19 cellular contexts compared by ENCODE assay signal in genomic region chr9:2209400-2209799, GRCh38.
DNase-seq lines count a peak whose midpoint lies in the region; ATAC-seq and TF ChIP-seq lines count a peak whose summit lies in the region.
"Had no signal": no experiment of that assay in that cellular context is flagged by ENCODE, and none has a peak within 500 bp of the region (broad histone marks: within the 10 kb centered on the region; RNA-seq: fewer than 3 reads in every experiment).

No MANE protein-coding gene starts in this region.

- DNase-seq in EH (ENCODE audit: low read depth) (peak; percentile 16), SIG-M5 (lab: John Stamatoyannopoulos, UW) (peak; percentile 24), medulla oblongata (ENCODE audit: extremely low spot score) (peak; percentile 54), amniotic stem cell (lab: John Stamatoyannopoulos, UW) (no peak)
- no peak for DNase-seq in activated naive CD4-positive, alpha-beta T cell treated with anti-CD3 and anti-CD28 coated beads for 36 hours
- DNase-seq: activated CD4-positive, CD25-positive, alpha-beta regulatory T cell treated with anti-CD3 and anti-CD28 coated beads, Interleukin-2, amount 50 U/mL, for 72 hours; activated CD8-positive, alpha-beta memory T cell treated with anti-CD3 and anti-CD28 coated beads, Interleukin-2, amount 50 U/mL, for 48 hours; DMS153; heart right ventricle; KBM-7; NCI-H2081; thyroid gland had no signal

- H3K27me3 Mint-ChIP-seq in activated naive CD4-positive, alpha-beta T cell treated with anti-CD3 and anti-CD28 coated beads for 36 hours (ENCODE audit: low read depth): no peaks in the 10 kb centered on the region
- H3K27me3 Mint-ChIP-seq: activated naive CD4-positive, alpha-beta T cell treated with anti-CD3 and anti-CD28 coated beads, Interleukin-2, amount 50 U/mL, for 24 hours; central memory CD8-positive, alpha-beta T cell had no signal

- no peaks in the 10 kb centered on the region for H3K36me3 Mint-ChIP-seq in activated naive CD4-positive, alpha-beta T cell treated with anti-CD3 and anti-CD28 coated beads for 36 hours (ENCODE audit: low read depth)

- CTCF ChIA-PET in HEK293 (lab: Yijun Ruan, JAX): interaction anchor here (1.2 to 1.4 kb wide), 2 partner anchors 19 to 28 kb away, joined by 3 to 6 read pairs; no protein-coding TSS in a partner anchor
- CTCF ChIA-PET in activated naive CD4-positive, alpha-beta T cell treated with anti-CD3 and anti-CD28 coated beads for 36 hours (lab: Charles Lee): no interaction called here

- H3K36me3 ChIP-seq in HEK293 (ENCODE audit: control insufficient read depth in 2 of 2, insufficient read depth in 1 of 2, low read length in 2 of 2): no peaks in the 10 kb centered on the region
- H3K36me3 ChIP-seq: heart right ventricle, prostate gland, thyroid gland had no signal

- H3K4me1 ChIP-seq in HEK293 (ENCODE audit: control insufficient read depth, insufficient read depth, low read length): 0 out of 2 replicates have a peak, but pooled peaks cover 2% of the 10 kb centered on the region
- H3K4me1 ChIP-seq: prostate gland, thyroid gland had no signal

- no peak overlapping the region for H3K27ac ChIP-seq in HEK293 (ENCODE audit: extremely low read depth, low read depth, low read length)
- H3K27ac ChIP-seq: prostate gland, SK-N-MC, thyroid gland had no signal

- POLR2A ChIA-PET in HEK293 (lab: Yijun Ruan, JAX): interaction anchor here (0.6 kb wide), 1 partner anchor 500 kb away, joined by 5 read pairs; no protein-coding TSS in a partner anchor

- no peak for ATAC-seq in GM19452 (IDR thresholded peaks at IDR 0.05; ENCODE audit: unreplicated experiment)
- no peak for ATAC-seq in GM18873 (IDR thresholded peaks at IDR 0.05; ENCODE audit: low FRiP score, unreplicated experiment)
- ATAC-seq: heart right ventricle had no signal

- H3K4me1 Mint-ChIP-seq in activated naive CD4-positive, alpha-beta T cell treated with anti-CD3 and anti-CD28 coated beads for 36 hours (ENCODE audit: low read depth): no peaks in the 10 kb centered on the region
- H3K4me1 Mint-ChIP-seq: activated naive CD4-positive, alpha-beta T cell treated with anti-CD3 and anti-CD28 coated beads, Interleukin-2, amount 50 U/mL, for 24 hours; central memory CD8-positive, alpha-beta T cell had no signal

- no peaks in the 10 kb centered on the region for H3K9me3 Mint-ChIP-seq in activated naive CD4-positive, alpha-beta T cell treated with anti-CD3 and anti-CD28 coated beads for 36 hours
- H3K9me3 Mint-ChIP-seq: activated naive CD4-positive, alpha-beta T cell treated with anti-CD3 and anti-CD28 coated beads, Interleukin-2, amount 50 U/mL, for 24 hours; central memory CD8-positive, alpha-beta T cell had no signal

- no peak overlapping the region for H3K4me3 Mint-ChIP-seq in activated naive CD4-positive, alpha-beta T cell treated with anti-CD3 and anti-CD28 coated beads for 36 hours
- H3K4me3 Mint-ChIP-seq: activated naive CD4-positive, alpha-beta T cell treated with anti-CD3 and anti-CD28 coated beads, Interleukin-2, amount 50 U/mL, for 24 hours; central memory CD8-positive, alpha-beta T cell had no signal

- no peaks in the 10 kb centered on the region for H3K9me3 ChIP-seq in HEK293 (ENCODE audit: control insufficient read depth, insufficient read depth, low read depth, low read length)
- H3K9me3 ChIP-seq: heart right ventricle, prostate gland, thyroid gland had no signal

- TF ChIP-seq CTCF in HEK293 (tag by site-specific recombination; IDR thresholded peaks at IDR 0.05): no peak

- intact Hi-C loops in activated naive CD4-positive, alpha-beta T cell treated with anti-CD3 and anti-CD28 coated beads for 36 hours (cut with micrococcal nuclease): no loop called here

- no peak overlapping the region for H3K4me3 ChIP-seq in HEK293 (ENCODE audit: low read depth, low read length)
- H3K4me3 ChIP-seq: heart right ventricle, prostate gland, SK-N-MC, thyroid gland had no signal

- H3K27ac Mint-ChIP-seq in activated naive CD4-positive, alpha-beta T cell treated with anti-CD3 and anti-CD28 coated beads for 36 hours: no peak overlapping the region
- H3K27ac Mint-ChIP-seq: activated naive CD4-positive, alpha-beta T cell treated with anti-CD3 and anti-CD28 coated beads, Interleukin-2, amount 50 U/mL, for 24 hours had no signal

TF ChIP-seq in HEK293, 187 proteins besides CTCF, POLR2A, EP300 and RAD21:
- TF ChIP-seq ELK4 (IDR thresholded peaks at IDR 0.05; ENCODE audit: borderline replicate concordance, low read depth, low read length) (no peak), BCL6B (tag by site-specific recombination; IDR thresholded peaks at IDR 0.05) (no peak), ZNF513 (tag by site-specific recombination; IDR thresholded peaks at IDR 0.05) (peak; percentile 29; the same call in 1 of the 2 replicates), ZBTB20 (tag by site-specific recombination; IDR thresholded peaks at IDR 0.05) (no peak), ZNF747 (tag by site-specific recombination; IDR thresholded peaks at IDR 0.05) (no peak)

Comparison
In these comparisons a context has a peak if more than half of its experiments do, and no peak if none do; other contexts are left out.
1. DNase-seq: peak in EH (single experiment), SIG-M5 (single experiment) and medulla oblongata (single experiment); none in amniotic stem cell (single experiment) and activated naive CD4-positive, alpha-beta T cell treated with anti-CD3 and anti-CD28 coated beads for 36 hours (single experiment).